ENCODE assay signal across 1 cellular context in the genomic region with DNA sequence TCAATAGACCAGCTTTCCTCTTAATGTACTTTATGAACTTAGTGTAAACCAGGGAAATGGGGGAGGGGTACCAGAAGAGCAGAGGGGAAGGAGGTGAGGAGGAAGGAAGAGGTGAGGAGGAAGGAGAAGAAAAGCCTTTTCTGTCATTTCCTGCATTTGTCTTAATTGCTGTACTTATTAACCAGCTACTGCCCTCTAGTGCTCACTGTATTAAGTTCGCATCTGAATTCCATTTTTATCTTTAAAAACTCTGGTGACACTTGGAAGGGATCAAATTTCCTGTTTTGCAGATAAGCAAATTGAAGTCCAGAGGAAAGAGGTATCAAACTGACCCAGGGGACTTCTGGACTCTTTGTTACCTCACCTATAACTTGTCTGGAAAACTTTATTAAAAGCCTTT.
TF ChIP-seq lines count a peak whose summit lies in the region.

No MANE protein-coding gene starts in this region.

TF ChIP-seq in K562, 482 proteins besides CTCF, POLR2A, EP300 and RAD21 (continues in another document):
- no peak for TF ChIP-seq ETV1 (tag; conservative IDR thresholded peaks at IDR 0.05; ENCODE audit: low read depth)
- TF ChIP-seq, protein P1, sequence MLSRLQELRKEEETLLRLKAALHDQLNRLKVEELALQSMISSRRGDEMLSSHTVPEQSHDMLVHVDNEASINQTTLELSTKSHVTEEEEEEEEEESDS (CRISPR knock-in tag; IDR thresholded peaks at IDR 0.05) = no peak
- TF ChIP-seq, protein P2, sequence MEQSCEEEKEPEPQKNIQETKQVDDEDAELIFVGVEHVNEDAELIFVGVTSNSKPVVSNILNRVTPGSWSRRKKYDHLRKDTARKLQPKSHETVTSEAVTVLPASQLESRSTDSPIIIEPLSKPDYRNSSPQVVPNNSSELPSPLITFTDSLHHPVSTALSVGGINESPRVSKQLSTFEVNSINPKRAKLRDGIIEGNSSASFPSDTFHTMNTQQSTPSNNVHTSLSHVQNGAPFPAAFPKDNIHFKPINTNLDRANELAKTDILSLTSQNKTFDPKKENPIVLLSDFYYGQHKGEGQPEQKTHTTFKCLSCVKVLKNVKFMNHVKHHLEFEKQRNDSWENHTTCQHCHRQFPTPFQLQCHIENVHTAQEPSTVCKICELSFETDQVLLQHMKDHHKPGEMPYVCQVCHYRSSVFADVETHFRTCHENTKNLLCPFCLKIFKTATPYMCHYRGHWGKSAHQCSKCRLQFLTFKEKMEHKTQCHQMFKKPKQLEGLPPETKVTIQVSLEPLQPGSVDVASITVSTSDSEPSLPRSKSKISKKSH (CRISPR knock-in tag; IDR thresholded peaks at IDR 0.05) = no peak
- TF ChIP-seq YBX1 (IDR thresholded peaks at IDR 0.05) = no peak
- TF ChIP-seq CCNT2 (IDR thresholded peaks at IDR 0.05; ENCODE audit: borderline replicate concordance, extremely low read depth, insufficient read length, low read depth, low read length) = no peak
- no peak for TF ChIP-seq KLF6 (CRISPR knock-in tag; IDR thresholded peaks at IDR 0.05; ENCODE audit: borderline replicate concordance)
- TF ChIP-seq, protein P3, sequence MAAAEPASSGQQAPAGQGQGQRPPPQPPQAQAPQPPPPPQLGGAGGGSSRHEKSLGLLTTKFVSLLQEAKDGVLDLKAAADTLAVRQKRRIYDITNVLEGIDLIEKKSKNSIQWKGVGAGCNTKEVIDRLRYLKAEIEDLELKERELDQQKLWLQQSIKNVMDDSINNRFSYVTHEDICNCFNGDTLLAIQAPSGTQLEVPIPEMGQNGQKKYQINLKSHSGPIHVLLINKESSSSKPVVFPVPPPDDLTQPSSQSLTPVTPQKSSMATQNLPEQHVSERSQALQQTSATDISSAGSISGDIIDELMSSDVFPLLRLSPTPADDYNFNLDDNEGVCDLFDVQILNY (CRISPR knock-in tag; IDR thresholded peaks at IDR 0.05) = no peak
- TF ChIP-seq SMC3 (conservative IDR thresholded peaks at IDR 0.05; ENCODE audit: insufficient read depth, low read depth, low read length) = peak; percentile 48
- TF ChIP-seq KLF10 (CRISPR knock-in tag; IDR thresholded peaks at IDR 0.05) = no peak
- no peak for TF ChIP-seq TAL1 (IDR thresholded peaks at IDR 0.05)
- TF ChIP-seq SRSF7 (optimal IDR thresholded peaks at IDR 0.05; ENCODE audit: low read depth, low read length) = no peak
- no peak for TF ChIP-seq SMARCC2 (IDR thresholded peaks at IDR 0.05; ENCODE audit: low read depth)
- TF ChIP-seq, protein P4, sequence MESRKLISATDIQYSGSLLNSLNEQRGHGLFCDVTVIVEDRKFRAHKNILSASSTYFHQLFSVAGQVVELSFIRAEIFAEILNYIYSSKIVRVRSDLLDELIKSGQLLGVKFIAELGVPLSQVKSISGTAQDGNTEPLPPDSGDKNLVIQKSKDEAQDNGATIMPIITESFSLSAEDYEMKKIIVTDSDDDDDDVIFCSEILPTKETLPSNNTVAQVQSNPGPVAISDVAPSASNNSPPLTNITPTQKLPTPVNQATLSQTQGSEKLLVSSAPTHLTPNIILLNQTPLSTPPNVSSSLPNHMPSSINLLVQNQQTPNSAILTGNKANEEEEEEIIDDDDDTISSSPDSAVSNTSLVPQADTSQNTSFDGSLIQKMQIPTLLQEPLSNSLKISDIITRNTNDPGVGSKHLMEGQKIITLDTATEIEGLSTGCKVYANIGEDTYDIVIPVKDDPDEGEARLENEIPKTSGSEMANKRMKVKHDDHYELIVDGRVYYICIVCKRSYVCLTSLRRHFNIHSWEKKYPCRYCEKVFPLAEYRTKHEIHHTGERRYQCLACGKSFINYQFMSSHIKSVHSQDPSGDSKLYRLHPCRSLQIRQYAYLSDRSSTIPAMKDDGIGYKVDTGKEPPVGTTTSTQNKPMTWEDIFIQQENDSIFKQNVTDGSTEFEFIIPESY (CRISPR knock-in tag; IDR thresholded peaks at IDR 0.05) = no peak
- TF ChIP-seq ZNF24 (IDR thresholded peaks at IDR 0.05) = no peak
- no peak for TF ChIP-seq SMAD4 (CRISPR knock-in tag; conservative IDR thresholded peaks at IDR 0.05)
- TF ChIP-seq, protein P5, sequence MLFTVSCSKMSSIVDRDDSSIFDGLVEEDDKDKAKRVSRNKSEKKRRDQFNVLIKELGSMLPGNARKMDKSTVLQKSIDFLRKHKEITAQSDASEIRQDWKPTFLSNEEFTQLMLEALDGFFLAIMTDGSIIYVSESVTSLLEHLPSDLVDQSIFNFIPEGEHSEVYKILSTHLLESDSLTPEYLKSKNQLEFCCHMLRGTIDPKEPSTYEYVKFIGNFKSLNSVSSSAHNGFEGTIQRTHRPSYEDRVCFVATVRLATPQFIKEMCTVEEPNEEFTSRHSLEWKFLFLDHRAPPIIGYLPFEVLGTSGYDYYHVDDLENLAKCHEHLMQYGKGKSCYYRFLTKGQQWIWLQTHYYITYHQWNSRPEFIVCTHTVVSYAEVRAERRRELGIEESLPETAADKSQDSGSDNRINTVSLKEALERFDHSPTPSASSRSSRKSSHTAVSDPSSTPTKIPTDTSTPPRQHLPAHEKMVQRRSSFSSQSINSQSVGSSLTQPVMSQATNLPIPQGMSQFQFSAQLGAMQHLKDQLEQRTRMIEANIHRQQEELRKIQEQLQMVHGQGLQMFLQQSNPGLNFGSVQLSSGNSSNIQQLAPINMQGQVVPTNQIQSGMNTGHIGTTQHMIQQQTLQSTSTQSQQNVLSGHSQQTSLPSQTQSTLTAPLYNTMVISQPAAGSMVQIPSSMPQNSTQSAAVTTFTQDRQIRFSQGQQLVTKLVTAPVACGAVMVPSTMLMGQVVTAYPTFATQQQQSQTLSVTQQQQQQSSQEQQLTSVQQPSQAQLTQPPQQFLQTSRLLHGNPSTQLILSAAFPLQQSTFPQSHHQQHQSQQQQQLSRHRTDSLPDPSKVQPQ (CRISPR knock-in tag; IDR thresholded peaks at IDR 0.05; ENCODE audit: borderline replicate concordance) = no peak
- TF ChIP-seq ZNF146 (CRISPR knock-in tag; IDR thresholded peaks at IDR 0.05; ENCODE audit: unreplicated experiment) = no peak
- TF ChIP-seq, protein P6, sequence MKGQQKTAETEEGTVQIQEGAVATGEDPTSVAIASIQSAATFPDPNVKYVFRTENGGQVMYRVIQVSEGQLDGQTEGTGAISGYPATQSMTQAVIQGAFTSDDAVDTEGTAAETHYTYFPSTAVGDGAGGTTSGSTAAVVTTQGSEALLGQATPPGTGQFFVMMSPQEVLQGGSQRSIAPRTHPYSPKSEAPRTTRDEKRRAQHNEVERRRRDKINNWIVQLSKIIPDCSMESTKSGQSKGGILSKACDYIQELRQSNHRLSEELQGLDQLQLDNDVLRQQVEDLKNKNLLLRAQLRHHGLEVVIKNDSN (CRISPR knock-in tag; IDR thresholded peaks at IDR 0.05) = no peak
- TF ChIP-seq SPI1 (IDR thresholded peaks at IDR 0.05; ENCODE audit: borderline replicate concordance, low read depth, low read length) = no peak
- no peak for TF ChIP-seq ZBTB8A (IDR thresholded peaks at IDR 0.05; ENCODE audit: partially characterized antibody)
- TF ChIP-seq, protein P7, sequence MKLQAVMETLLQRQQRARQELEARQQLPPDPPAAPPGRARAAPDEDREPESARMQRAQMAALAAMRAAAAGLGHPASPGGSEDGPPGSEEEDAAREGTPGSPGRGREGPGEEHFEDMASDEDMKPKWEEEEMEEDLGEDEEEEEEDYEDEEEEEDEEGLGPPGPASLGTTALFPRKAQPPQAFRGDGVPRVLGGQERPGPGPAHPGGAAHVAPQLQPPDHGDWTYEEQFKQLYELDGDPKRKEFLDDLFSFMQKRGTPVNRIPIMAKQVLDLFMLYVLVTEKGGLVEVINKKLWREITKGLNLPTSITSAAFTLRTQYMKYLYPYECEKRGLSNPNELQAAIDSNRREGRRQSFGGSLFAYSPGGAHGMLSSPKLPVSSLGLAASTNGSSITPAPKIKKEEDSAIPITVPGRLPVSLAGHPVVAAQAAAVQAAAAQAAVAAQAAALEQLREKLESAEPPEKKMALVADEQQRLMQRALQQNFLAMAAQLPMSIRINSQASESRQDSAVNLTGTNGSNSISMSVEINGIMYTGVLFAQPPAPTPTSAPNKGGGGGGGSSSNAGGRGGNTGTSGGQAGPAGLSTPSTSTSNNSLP (IDR thresholded peaks at IDR 0.05; ENCODE audit: borderline replicate concordance, low read depth, low read length) = 0 out of 2 replicates have a peak, but pooled peaks have one; percentile 36
- TF ChIP-seq GATA2 (CRISPR knock-in tag; IDR thresholded peaks at IDR 0.05) = no peak
- no peak for TF ChIP-seq TAF15 (IDR thresholded peaks at IDR 0.05; ENCODE audit: low read depth, low read length)
- TF ChIP-seq, protein P8, sequence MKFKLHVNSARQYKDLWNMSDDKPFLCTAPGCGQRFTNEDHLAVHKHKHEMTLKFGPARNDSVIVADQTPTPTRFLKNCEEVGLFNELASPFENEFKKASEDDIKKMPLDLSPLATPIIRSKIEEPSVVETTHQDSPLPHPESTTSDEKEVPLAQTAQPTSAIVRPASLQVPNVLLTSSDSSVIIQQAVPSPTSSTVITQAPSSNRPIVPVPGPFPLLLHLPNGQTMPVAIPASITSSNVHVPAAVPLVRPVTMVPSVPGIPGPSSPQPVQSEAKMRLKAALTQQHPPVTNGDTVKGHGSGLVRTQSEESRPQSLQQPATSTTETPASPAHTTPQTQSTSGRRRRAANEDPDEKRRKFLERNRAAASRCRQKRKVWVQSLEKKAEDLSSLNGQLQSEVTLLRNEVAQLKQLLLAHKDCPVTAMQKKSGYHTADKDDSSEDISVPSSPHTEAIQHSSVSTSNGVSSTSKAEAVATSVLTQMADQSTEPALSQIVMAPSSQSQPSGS (CRISPR knock-in tag; IDR thresholded peaks at IDR 0.05) = no peak
- TF ChIP-seq, protein P9, sequence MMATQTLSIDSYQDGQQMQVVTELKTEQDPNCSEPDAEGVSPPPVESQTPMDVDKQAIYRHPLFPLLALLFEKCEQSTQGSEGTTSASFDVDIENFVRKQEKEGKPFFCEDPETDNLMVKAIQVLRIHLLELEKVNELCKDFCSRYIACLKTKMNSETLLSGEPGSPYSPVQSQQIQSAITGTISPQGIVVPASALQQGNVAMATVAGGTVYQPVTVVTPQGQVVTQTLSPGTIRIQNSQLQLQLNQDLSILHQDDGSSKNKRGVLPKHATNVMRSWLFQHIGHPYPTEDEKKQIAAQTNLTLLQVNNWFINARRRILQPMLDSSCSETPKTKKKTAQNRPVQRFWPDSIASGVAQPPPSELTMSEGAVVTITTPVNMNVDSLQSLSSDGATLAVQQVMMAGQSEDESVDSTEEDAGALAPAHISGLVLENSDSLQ (IDR thresholded peaks at IDR 0.05) = peak; percentile 5; the same call in 1 of the 2 replicates
- no peak for TF ChIP-seq GABPB2 (CRISPR knock-in tag; conservative IDR thresholded peaks at IDR 0.05)
- no peak for TF ChIP-seq SIRT6 (IDR thresholded peaks at IDR 0.05; ENCODE audit: low read depth, low read length)
- TF ChIP-seq JUND (IDR thresholded peaks at IDR 0.05; ENCODE audit: borderline replicate concordance, low read depth, low read length) = no peak
- TF ChIP-seq JUND (tag; IDR thresholded peaks at IDR 0.05; ENCODE audit: borderline replicate concordance, low read depth, low read length) = no peak
- TF ChIP-seq, protein P10, sequence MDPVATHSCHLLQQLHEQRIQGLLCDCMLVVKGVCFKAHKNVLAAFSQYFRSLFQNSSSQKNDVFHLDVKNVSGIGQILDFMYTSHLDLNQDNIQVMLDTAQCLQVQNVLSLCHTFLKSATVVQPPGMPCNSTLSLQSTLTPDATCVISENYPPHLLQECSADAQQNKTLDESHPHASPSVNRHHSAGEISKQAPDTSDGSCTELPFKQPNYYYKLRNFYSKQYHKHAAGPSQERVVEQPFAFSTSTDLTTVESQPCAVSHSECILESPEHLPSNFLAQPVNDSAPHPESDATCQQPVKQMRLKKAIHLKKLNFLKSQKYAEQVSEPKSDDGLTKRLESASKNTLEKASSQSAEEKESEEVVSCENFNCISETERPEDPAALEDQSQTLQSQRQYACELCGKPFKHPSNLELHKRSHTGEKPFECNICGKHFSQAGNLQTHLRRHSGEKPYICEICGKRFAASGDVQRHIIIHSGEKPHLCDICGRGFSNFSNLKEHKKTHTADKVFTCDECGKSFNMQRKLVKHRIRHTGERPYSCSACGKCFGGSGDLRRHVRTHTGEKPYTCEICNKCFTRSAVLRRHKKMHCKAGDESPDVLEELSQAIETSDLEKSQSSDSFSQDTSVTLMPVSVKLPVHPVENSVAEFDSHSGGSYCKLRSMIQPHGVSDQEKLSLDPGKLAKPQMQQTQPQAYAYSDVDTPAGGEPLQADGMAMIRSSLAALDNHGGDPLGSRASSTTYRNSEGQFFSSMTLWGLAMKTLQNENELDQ (CRISPR knock-in tag; IDR thresholded peaks at IDR 0.05; ENCODE audit: borderline replicate concordance) = no peak
- no peak for TF ChIP-seq CBX3 (IDR thresholded peaks at IDR 0.05; ENCODE audit: borderline replicate concordance in 1 of 2, low read length in 2 of 2)
- TF ChIP-seq GABPA (tag; conservative IDR thresholded peaks at IDR 0.05; ENCODE audit: low read depth) = no peak
- TF ChIP-seq ZNF253 (CRISPR knock-in tag; conservative IDR thresholded peaks at IDR 0.05) = no peak
- 0 out of 2 replicates have a peak, but pooled peaks have one; percentile 24 for TF ChIP-seq CC2D1A (IDR thresholded peaks at IDR 0.05)
- TF ChIP-seq, protein P11, sequence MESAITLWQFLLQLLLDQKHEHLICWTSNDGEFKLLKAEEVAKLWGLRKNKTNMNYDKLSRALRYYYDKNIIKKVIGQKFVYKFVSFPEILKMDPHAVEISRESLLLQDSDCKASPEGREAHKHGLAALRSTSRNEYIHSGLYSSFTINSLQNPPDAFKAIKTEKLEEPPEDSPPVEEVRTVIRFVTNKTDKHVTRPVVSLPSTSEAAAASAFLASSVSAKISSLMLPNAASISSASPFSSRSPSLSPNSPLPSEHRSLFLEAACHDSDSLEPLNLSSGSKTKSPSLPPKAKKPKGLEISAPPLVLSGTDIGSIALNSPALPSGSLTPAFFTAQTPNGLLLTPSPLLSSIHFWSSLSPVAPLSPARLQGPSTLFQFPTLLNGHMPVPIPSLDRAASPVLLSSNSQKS (CRISPR knock-in tag; IDR thresholded peaks at IDR 0.05) = no peak
- TF ChIP-seq ARID2 (IDR thresholded peaks at IDR 0.05) = peak; percentile 28; the same call in 1 of the 2 replicates
- no peak for TF ChIP-seq SAFB2 (IDR thresholded peaks at IDR 0.05; ENCODE audit: borderline replicate concordance, low read depth, low read length, severe bottlenecking)
- TF ChIP-seq HDAC6 (IDR thresholded peaks at IDR 0.05; ENCODE audit: low read depth, low read length) = no peak
- TF ChIP-seq, protein P12, sequence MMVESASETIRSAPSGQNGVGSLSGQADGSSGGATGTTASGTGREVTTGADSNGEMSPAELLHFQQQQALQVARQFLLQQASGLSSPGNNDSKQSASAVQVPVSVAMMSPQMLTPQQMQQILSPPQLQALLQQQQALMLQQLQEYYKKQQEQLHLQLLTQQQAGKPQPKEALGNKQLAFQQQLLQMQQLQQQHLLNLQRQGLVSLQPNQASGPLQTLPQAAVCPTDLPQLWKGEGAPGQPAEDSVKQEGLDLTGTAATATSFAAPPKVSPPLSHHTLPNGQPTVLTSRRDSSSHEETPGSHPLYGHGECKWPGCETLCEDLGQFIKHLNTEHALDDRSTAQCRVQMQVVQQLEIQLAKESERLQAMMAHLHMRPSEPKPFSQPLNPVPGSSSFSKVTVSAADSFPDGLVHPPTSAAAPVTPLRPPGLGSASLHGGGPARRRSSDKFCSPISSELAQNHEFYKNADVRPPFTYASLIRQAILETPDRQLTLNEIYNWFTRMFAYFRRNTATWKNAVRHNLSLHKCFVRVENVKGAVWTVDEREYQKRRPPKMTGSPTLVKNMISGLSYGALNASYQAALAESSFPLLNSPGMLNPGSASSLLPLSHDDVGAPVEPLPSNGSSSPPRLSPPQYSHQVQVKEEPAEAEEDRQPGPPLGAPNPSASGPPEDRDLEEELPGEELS (CRISPR knock-in tag; IDR thresholded peaks at IDR 0.05; ENCODE audit: borderline replicate concordance) = no peak
